ENCODE assay signal across 1 cellular context in genomic region chr4:97990409-97990808, GRCh38.
TF ChIP-seq lines count a peak whose summit lies in the region.

No MANE protein-coding gene starts in this region.

TF ChIP-seq in H1, 55 proteins besides CTCF, POLR2A, EP300 and RAD21 (continued from another document):
- TF ChIP-seq CHD7 (IDR thresholded peaks at IDR 0.05; ENCODE audit: insufficient replicate concordance, low read length) = no peak
- TF ChIP-seq SP2 (IDR thresholded peaks at IDR 0.05; ENCODE audit: low read length) = no peak
TF ChIP-seq in H1: peak in this region for 0.
